10 cellular contexts compared by ENCODE assay signal in genomic region chr10:17527530-17528146, GRCh38.
DNase-seq lines count a peak whose midpoint lies in the region; ATAC-seq and TF ChIP-seq lines count a peak whose summit lies in the region.
"Had no signal": no experiment of that assay in that cellular context is flagged by ENCODE, and none has a peak within 500 bp of the region (broad histone marks: within the 10 kb centered on the region; RNA-seq: fewer than 3 reads in every experiment).

No MANE protein-coding gene starts in this region.

- H3K9me2 ChIP-seq in MM.1S (replicated peaks; ENCODE audit: insufficient read depth, low read length), result no peaks in the 10 kb centered on the region

- H3K79me2 ChIP-seq in MM.1S (ENCODE audit: low read length), result no peaks in the 10 kb centered on the region

- POLR2A ChIA-PET in AG04450 (lab: Yijun Ruan, JAX), result no interaction called here

- H3K4me1 Mint-ChIP-seq in activated naive CD8-positive, alpha-beta T cell treated with anti-CD3 and anti-CD28 coated beads, Interleukin-2, amount 50 U/mL, for 24 hours, result peaks cover 1% of the 10 kb centered on the region

- H3K9me3 Mint-ChIP-seq in activated naive CD8-positive, alpha-beta T cell treated with anti-CD3 and anti-CD28 coated beads, Interleukin-2, amount 50 U/mL, for 24 hours, result no peaks in the 10 kb centered on the region

- DNase-seq in AG04450 (ENCODE audit: low read depth, low spot score) (peak; percentile 65), HS-27A (ENCODE audit: low read depth) (peak; percentile 62), glomerular endothelial cell (ENCODE audit: extremely low read depth, low read depth, low spot score) (peak; percentile 81), MM.1S (no peak), inferior parietal cortex (ENCODE audit: extremely low spot score) (no peak)
- DNase-seq in activated naive CD8-positive, alpha-beta T cell treated with anti-CD3 and anti-CD28 coated beads, Interleukin-2, amount 50 U/mL, for 24 hours, result no peak
- no peak for DNase-seq in activated CD8-positive, alpha-beta memory T cell treated with anti-CD3 and anti-CD28 coated beads, Interleukin-2, amount 50 U/mL, for 48 hours
- DNase-seq: CD4-positive, alpha-beta memory T cell; spleen had no signal

- no peaks in the 10 kb centered on the region for H3K36me3 ChIP-seq in MM.1S (replicated peaks; ENCODE audit: insufficient read depth, low read length)
- H3K36me3 ChIP-seq: spleen had no signal

- no peak overlapping the region for H3K4me2 ChIP-seq in MM.1S (ENCODE audit: low read depth, low read length)

- H3K27ac Mint-ChIP-seq in activated naive CD8-positive, alpha-beta T cell treated with anti-CD3 and anti-CD28 coated beads, Interleukin-2, amount 50 U/mL, for 24 hours, result peak overlapping the region; percentile 44
- H3K27ac Mint-ChIP-seq: CD4-positive, alpha-beta memory T cell had no signal

- no peak overlapping the region for H2AFZ ChIP-seq in MM.1S (ENCODE audit: low read length)

- TF ChIP-seq CTCF in AG04450 (IDR thresholded peaks at IDR 0.05; ENCODE audit: low read depth, low read length) (no peak), MM.1S (IDR thresholded peaks at IDR 0.05; ENCODE audit: low read length) (no peak)

- no peak overlapping the region for H3K9ac ChIP-seq in MM.1S (ENCODE audit: low read length)

- H3K9me3 ChIP-seq in AG04450 (ENCODE audit: control insufficient read depth, insufficient read depth, low read length), result no peaks in the 10 kb centered on the region
- H3K9me3 ChIP-seq in MM.1S (replicated peaks; ENCODE audit: insufficient read depth, low read length), result no peaks in the 10 kb centered on the region
- H3K9me3 ChIP-seq: spleen had no signal

- ATAC-seq in activated naive CD8-positive, alpha-beta T cell treated with anti-CD3 and anti-CD28 coated beads, Interleukin-2, amount 50 U/mL, for 24 hours, result no peak
- ATAC-seq in HG03135 (IDR thresholded peaks at IDR 0.05; ENCODE audit: unreplicated experiment), result no peak

- H3K36me3 Mint-ChIP-seq in activated naive CD8-positive, alpha-beta T cell treated with anti-CD3 and anti-CD28 coated beads, Interleukin-2, amount 50 U/mL, for 24 hours (ENCODE audit: low read depth), result no peaks in the 10 kb centered on the region
- H3K36me3 Mint-ChIP-seq: CD4-positive, alpha-beta memory T cell had no signal

- H3F3A ChIP-seq in MM.1S (ENCODE audit: insufficient read depth, low read length), result no peaks in the 10 kb centered on the region

- CTCF ChIA-PET in AG04450 (lab: Charles Lee), result interaction anchor here (0.5 kb wide), 1 partner anchor 997 kb away, joined by 5 read pairs; no protein-coding TSS in a partner anchor

- H3K27me3 ChIP-seq in AG04450 (ENCODE audit: control insufficient read depth, insufficient read depth, low read length) (no peaks in the 10 kb centered on the region), MM.1S (replicated peaks; ENCODE audit: insufficient read depth, low read length) (no peaks in the 10 kb centered on the region)
- H3K27me3 ChIP-seq: spleen had no signal

- H3K27ac ChIP-seq in AG04450 (ENCODE audit: low read depth, low read length) (peak overlapping the region; percentile 82), MM.1S (ENCODE audit: low read length) (no peak overlapping the region)

- H4K20me1 ChIP-seq in MM.1S (ENCODE audit: insufficient read depth, low read length), result no peaks in the 10 kb centered on the region

- no peak overlapping the region for H3K4me3 Mint-ChIP-seq in activated naive CD8-positive, alpha-beta T cell treated with anti-CD3 and anti-CD28 coated beads, Interleukin-2, amount 50 U/mL, for 24 hours
- H3K4me3 Mint-ChIP-seq: CD4-positive, alpha-beta memory T cell had no signal

- H3K4me1 ChIP-seq in MM.1S (ENCODE audit: low read length), result no peaks in the 10 kb centered on the region
- H3K4me1 ChIP-seq: spleen had no signal

- H3K27me3 Mint-ChIP-seq in activated naive CD8-positive, alpha-beta T cell treated with anti-CD3 and anti-CD28 coated beads, Interleukin-2, amount 50 U/mL, for 24 hours, result peaks cover 11% of the 10 kb centered on the region

- H3K4me3 ChIP-seq in AG04450 (ENCODE audit: low read depth, low read length) (no peak overlapping the region), MM.1S (ENCODE audit: low read length) (no peak overlapping the region)
- H3K4me3 ChIP-seq: spleen had no signal

Comparison
In these comparisons a context has a peak if more than half of its experiments do, and no peak if none do; other contexts are left out.
1. DNase-seq: peak in AG04450 (single experiment), HS-27A (single experiment) and glomerular endothelial cell (single experiment); none in activated naive CD8-positive, alpha-beta T cell treated with anti-CD3 and anti-CD28 coated beads, Interleukin-2, amount 50 U/mL, for 24 hours (single experiment), activated CD8-positive, alpha-beta memory T cell treated with anti-CD3 and anti-CD28 coated beads, Interleukin-2, amount 50 U/mL, for 48 hours (single experiment), MM.1S (single experiment) and inferior parietal cortex (single experiment).